10 cellular contexts compared by ENCODE assay signal in genomic region chr22:46792061-46792796, GRCh38. TPM values are rescaled to one million over a fixed set of nuclear protein-coding genes. Genes with fewer than 3 reads are reported as not detected.
A peak's percentile ranks its signal among the peaks of the same experiment; 100 is the strongest.
DNase-seq lines count a peak whose midpoint lies in the region; ATAC-seq and TF ChIP-seq lines count a peak whose summit lies in the region.
"Had no signal": no experiment of that assay in that cellular context is flagged by ENCODE, and none has a peak within 500 bp of the region (broad histone marks: within the 10 kb centered on the region; RNA-seq: fewer than 3 reads in every experiment).

No MANE protein-coding gene starts in this region.

- 79 to 87% methylated on average over 18 to 20 of the region's 20 CpGs for WGBS in tibial nerve, 2 donors

- peak overlapping the region; percentile 100 for H3K27ac Mint-ChIP-seq in activated naive CD4-positive, alpha-beta T cell treated with anti-CD3 and anti-CD28 coated beads, Interleukin-2, amount 10 ng/mL, durations not matched to agents 7 days and 5 days
- H3K27ac Mint-ChIP-seq in activated naive CD8-positive, alpha-beta T cell treated with anti-CD3 and anti-CD28 coated beads for 36 hours: peak overlapping the region; percentile 99
- H3K27ac Mint-ChIP-seq in osteocyte (ENCODE audit: unreplicated experiment): no peak overlapping the region

- ATAC-seq in left lobe of liver: peak; percentile 47

- CTCF ChIA-PET in activated naive CD4-positive, alpha-beta T cell treated with anti-CD3 and anti-CD28 coated beads, Interleukin-2, amount 10 ng/mL, durations not matched to agents 7 days and 5 days (lab: Charles Lee): interaction anchor here (6.1 kb wide), 1 partner anchor 11 kb away, joined by 36 read pairs; no protein-coding TSS in a partner anchor

- H3K36me3 ChIP-seq in tibial nerve: peaks cover 0 to 44% (median 22%) of the 10 kb centered on the region in 3 donors

- H3K9me3 Mint-ChIP-seq in activated naive CD4-positive, alpha-beta T cell treated with anti-CD3 and anti-CD28 coated beads, Interleukin-2, amount 10 ng/mL, durations not matched to agents 7 days and 5 days: no peaks in the 10 kb centered on the region
- H3K9me3 Mint-ChIP-seq in activated naive CD8-positive, alpha-beta T cell treated with anti-CD3 and anti-CD28 coated beads for 36 hours: no peaks in the 10 kb centered on the region
- H3K9me3 Mint-ChIP-seq in osteocyte (ENCODE audit: unreplicated experiment): no peaks in the 10 kb centered on the region

- H3K4me1 ChIP-seq in tibial nerve: peaks cover 0 to 26% (median 7%) of the 10 kb centered on the region in 4 donors

- peaks cover 34% of the 10 kb centered on the region for H3K36me3 Mint-ChIP-seq in activated naive CD4-positive, alpha-beta T cell treated with anti-CD3 and anti-CD28 coated beads, Interleukin-2, amount 10 ng/mL, durations not matched to agents 7 days and 5 days
- peaks cover 33% of the 10 kb centered on the region for H3K36me3 Mint-ChIP-seq in activated naive CD8-positive, alpha-beta T cell treated with anti-CD3 and anti-CD28 coated beads for 36 hours
- no peaks in the 10 kb centered on the region for H3K36me3 Mint-ChIP-seq in osteocyte (ENCODE audit: unreplicated experiment)

- no peak for TF ChIP-seq CTCF in tibial nerve (IDR thresholded peaks at IDR 0.05)
- TF ChIP-seq CTCF in foreskin fibroblast (IDR thresholded peaks at IDR 0.05; ENCODE audit: low read depth, low read length): no peak
- TF ChIP-seq CTCF in osteocyte (IDR thresholded peaks at IDR 0.05): no peak

- peak overlapping the region; percentile 25 to 86 (median 73) for H3K27ac ChIP-seq in tibial nerve

- no peak for TF ChIP-seq EP300 in tibial nerve (IDR thresholded peaks at IDR 0.05)

- H3K27me3 Mint-ChIP-seq in activated naive CD4-positive, alpha-beta T cell treated with anti-CD3 and anti-CD28 coated beads, Interleukin-2, amount 10 ng/mL, durations not matched to agents 7 days and 5 days: no peaks in the 10 kb centered on the region
- no peaks in the 10 kb centered on the region for H3K27me3 Mint-ChIP-seq in activated naive CD8-positive, alpha-beta T cell treated with anti-CD3 and anti-CD28 coated beads for 36 hours
- H3K27me3 Mint-ChIP-seq in osteocyte (ENCODE audit: unreplicated experiment): no peaks in the 10 kb centered on the region

- H3K27me3 ChIP-seq in tibial nerve: no peaks in the 10 kb centered on the region

- no peak for TF ChIP-seq POLR2A in tibial nerve (IDR thresholded peaks at IDR 0.05)

- no peak overlapping the region for H3K4me3 ChIP-seq in tibial nerve
- H3K4me3 ChIP-seq in foreskin fibroblast (ENCODE audit: low read depth in 1 of 2, low read length in 2 of 2): no peak overlapping the region
- H3K4me3 ChIP-seq: mucosa of descending colon had no signal

- no peaks in the 10 kb centered on the region for H3K9me3 ChIP-seq in tibial nerve
- H3K9me3 ChIP-seq: mucosa of descending colon had no signal

- DNase-seq in activated naive CD4-positive, alpha-beta T cell treated with anti-CD3 and anti-CD28 coated beads, Interleukin-2, amount 10 ng/mL, durations not matched to agents 7 days and 5 days: no peak
- DNase-seq in activated naive CD4-positive, alpha-beta T cell (lab: John Stamatoyannopoulos, UW): no peak
- no peak for DNase-seq in activated naive CD8-positive, alpha-beta T cell treated with anti-CD3 and anti-CD28 coated beads for 36 hours
- DNase-seq in left lobe of liver (ENCODE audit: low spot score) (no peak), tibial nerve (ENCODE audit: low spot score in 2 of 2) (no peak), foreskin fibroblast (no peak), GDM1 (lab: John Stamatoyannopoulos, UW) (no peak), osteocyte (ENCODE audit: extremely low spot score, unreplicated experiment) (no peak)
- DNase-seq: NCI-H1436 treated with DMSO at 0.1 percent for 48 hours had no signal

- no peak overlapping the region for H3K4me3 Mint-ChIP-seq in activated naive CD4-positive, alpha-beta T cell treated with anti-CD3 and anti-CD28 coated beads, Interleukin-2, amount 10 ng/mL, durations not matched to agents 7 days and 5 days
- no peak overlapping the region for H3K4me3 Mint-ChIP-seq in activated naive CD8-positive, alpha-beta T cell treated with anti-CD3 and anti-CD28 coated beads for 36 hours
- no peak overlapping the region for H3K4me3 Mint-ChIP-seq in osteocyte (ENCODE audit: unreplicated experiment)

- peaks cover 58% of the 10 kb centered on the region for H3K4me1 Mint-ChIP-seq in activated naive CD4-positive, alpha-beta T cell treated with anti-CD3 and anti-CD28 coated beads, Interleukin-2, amount 10 ng/mL, durations not matched to agents 7 days and 5 days
- peaks cover 39% of the 10 kb centered on the region for H3K4me1 Mint-ChIP-seq in activated naive CD8-positive, alpha-beta T cell treated with anti-CD3 and anti-CD28 coated beads for 36 hours
- H3K4me1 Mint-ChIP-seq in osteocyte (ENCODE audit: unreplicated experiment): peaks cover 16% of the 10 kb centered on the region

RNA-seq across cellular contexts. Expression of gene TBC1D22A, which starts 29.8 kb away (rescaled TPM):
- total RNA-seq in activated naive CD8-positive, alpha-beta T cell treated with anti-CD3 and anti-CD28 coated beads for 36 hours: 10 to 100 TPM; 42.1 to 42.4 TPM
- 12.4 TPM for total RNA-seq in left lobe of liver
- 10 to 100 TPM; 27.3 to 35.4 (median 29.3) TPM for total RNA-seq in tibial nerve
- total RNA-seq in osteocyte: 28.9 and 29.1 TPM in 2 replicates

RNA-seq across cellular contexts. Expression of gene CERK, which starts 54.2 kb away (rescaled TPM):
- 10 to 100 TPM; 38.1 to 41.3 TPM for total RNA-seq in activated naive CD8-positive, alpha-beta T cell treated with anti-CD3 and anti-CD28 coated beads for 36 hours
- 22.0 TPM for total RNA-seq in left lobe of liver
- 10 to 100 TPM; 20.3 to 42.0 (median 24.7) TPM for total RNA-seq in tibial nerve
- total RNA-seq in osteocyte: 38.4 and 41.6 TPM in 2 replicates
